In genomic region chr2:214801768-214802397, GRCh38 we compare ENCODE assay signal across 34 cellular contexts.
"Had no signal": no experiment of that assay in that cellular context is flagged by ENCODE, and none has a peak within 500 bp of the region (broad histone marks: within the 10 kb centered on the region; RNA-seq: fewer than 3 reads in every experiment).

No MANE protein-coding gene starts in this region.

- H3K27me3 ChIP-seq: body of pancreas, breast epithelium, Peyer's patch had no signal

- H3K4me3 ChIP-seq: body of pancreas, breast epithelium, Peyer's patch had no signal

- DNase-seq: activated CD4-positive, alpha-beta T cell treated with anti-CD3 and anti-CD28 coated beads for 1 hour; activated CD4-positive, alpha-beta T cell treated with anti-CD3 and anti-CD28 coated beads, Interleukin-2, amount 10 ng/mL, durations not matched to agents 24 days and 14 days; activated CD4-positive, alpha-beta T cell treated with anti-CD3 and anti-CD28 coated beads, Interleukin-2, amount 50 U/mL, for 48 hours; activated CD4-positive, CD25-positive, alpha-beta regulatory T cell; activated effector memory CD4-positive, alpha-beta T cell treated with anti-CD3 and anti-CD28 coated beads, Interleukin-2, amount 50 U/mL, for 16 hours; activated naive CD4-positive, alpha-beta T cell; activated naive CD4-positive, alpha-beta T cell treated with anti-CD3 and anti-CD28 coated beads, Interleukin-2, amount 50 U/mL, for 16 hours; activated naive CD8-positive, alpha-beta T cell treated with anti-CD3 and anti-CD28 coated beads for 36 hours; activated T-cell treated with anti-CD3 and anti-CD28 coated beads, Interleukin-2, amount 50 U/mL, for 1 hour; activated T-cell treated with anti-CD3 and anti-CD28 coated beads, Interleukin-2, amount 50 U/mL, for 72 hours; amygdala; body of pancreas; KG1; NCI-H1092 treated with DMSO at 0.1 percent for 48 hours; NCI-H1417; NCI-H146; NCI-H187; NCI-H2029 treated with DMSO at 0.1 percent for 48 hours; NCI-H2107; NCI-H2171; NCI-H510A; NCI-H526; NCI-H748 treated with DMSO at 0.1 percent for 48 hours; NK-92 treated with Interleukin-12 subunit alpha and Interleukin-12 subunit beta, amount 100 ng/mL, for 24 hours; PC-3; Peyer's patch; RPMI8226; SHP77 treated with DMSO at 0.1 percent for 48 hours; T-cell; T-helper 9 cell had no signal

- H3K9me3 ChIP-seq: body of pancreas, breast epithelium, Peyer's patch had no signal

- FAIRE-seq: astrocyte had no signal

- ATAC-seq: body of pancreas, PC-3, SK-N-SH treated with all-trans-retinoic acid at 6 μM for 48 hours, T-cell had no signal

- H3K36me3 ChIP-seq: breast epithelium, Peyer's patch had no signal

- H3K27ac ChIP-seq: body of pancreas, breast epithelium, Peyer's patch, VCaP had no signal

- H3K4me1 ChIP-seq: breast epithelium, Peyer's patch had no signal
